Comparison of ENCODE assay signal across 1 cellular context in genomic region chr19:6108721-6109633, GRCh38.
TF ChIP-seq lines count a peak whose summit lies in the region.

No MANE protein-coding gene starts in this region.

TF ChIP-seq in A549, 52 proteins besides CTCF, POLR2A, EP300 and RAD21 (continued from another document):
- TF ChIP-seq FOSL2 (IDR thresholded peaks at IDR 0.05) (no peak), FOSL2 (CRISPR knock-in tag; IDR thresholded peaks at IDR 0.05) (no peak), PHF8 (IDR thresholded peaks at IDR 0.05; ENCODE audit: borderline replicate concordance, low read depth) (no peak), ZC3H11A (IDR thresholded peaks at IDR 0.05) (no peak), HDAC2 (IDR thresholded peaks at IDR 0.05) (no peak), JUN (IDR thresholded peaks at IDR 0.05) (no peak), EHF (CRISPR knock-in tag; IDR thresholded peaks at IDR 0.05) (no peak), GATA3 (IDR thresholded peaks at IDR 0.05; ENCODE audit: borderline replicate concordance) (no peak), CBX8 (IDR thresholded peaks at IDR 0.05) (no peak), ESRRA (IDR thresholded peaks at IDR 0.05; ENCODE audit: borderline replicate concordance, low read length) (no peak), RCOR1 (IDR thresholded peaks at IDR 0.05; ENCODE audit: low read depth, low read length) (no peak), KDM1A (IDR thresholded peaks at IDR 0.05; ENCODE audit: low read depth) (no peak)
- TF ChIP-seq, protein P1, sequence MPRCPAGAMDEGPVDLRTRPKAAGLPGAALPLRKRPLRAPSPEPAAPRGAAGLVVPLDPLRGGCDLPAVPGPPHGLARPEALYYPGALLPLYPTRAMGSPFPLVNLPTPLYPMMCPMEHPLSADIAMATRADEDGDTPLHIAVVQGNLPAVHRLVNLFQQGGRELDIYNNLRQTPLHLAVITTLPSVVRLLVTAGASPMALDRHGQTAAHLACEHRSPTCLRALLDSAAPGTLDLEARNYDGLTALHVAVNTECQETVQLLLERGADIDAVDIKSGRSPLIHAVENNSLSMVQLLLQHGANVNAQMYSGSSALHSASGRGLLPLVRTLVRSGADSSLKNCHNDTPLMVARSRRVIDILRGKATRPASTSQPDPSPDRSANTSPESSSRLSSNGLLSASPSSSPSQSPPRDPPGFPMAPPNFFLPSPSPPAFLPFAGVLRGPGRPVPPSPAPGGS (IDR thresholded peaks at IDR 0.05), result no peak
